In the genomic region with DNA sequence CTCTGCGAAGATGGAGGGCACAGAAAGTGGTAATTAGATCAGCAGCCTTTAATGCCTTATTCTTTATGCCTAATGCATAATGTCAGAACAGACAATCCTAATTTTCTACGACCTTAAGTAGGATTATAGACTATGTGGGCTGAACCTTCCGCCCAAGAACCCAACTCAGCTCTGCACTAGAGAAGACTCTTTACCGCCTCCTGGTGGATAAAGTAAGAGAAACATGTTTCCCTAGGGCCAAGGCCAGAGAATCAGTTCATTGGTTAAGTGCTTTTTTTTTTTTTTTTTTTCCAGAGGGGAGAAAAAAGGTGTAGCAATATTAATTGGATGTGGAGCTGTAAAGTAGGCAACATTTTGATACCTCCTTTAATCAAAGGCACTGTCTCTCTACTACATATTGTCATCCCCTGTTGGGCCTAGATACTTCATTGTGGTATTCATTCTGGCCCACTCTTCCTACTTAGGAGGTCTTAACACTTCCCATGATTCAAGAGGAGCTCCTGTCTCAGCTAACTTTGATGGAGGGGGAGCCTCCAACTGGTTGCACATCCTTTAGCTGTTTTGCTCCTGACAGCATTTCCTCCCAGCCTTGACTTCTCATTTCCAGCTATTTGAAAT, we compare ENCODE assay signal across 9 cellular contexts.
DNase-seq lines count a peak whose midpoint lies in the region; ATAC-seq and TF ChIP-seq lines count a peak whose summit lies in the region.
"Had no signal": no experiment of that assay in that cellular context is flagged by ENCODE, and none has a peak within 500 bp of the region (broad histone marks: within the 10 kb centered on the region; RNA-seq: fewer than 3 reads in every experiment).

No MANE protein-coding gene starts in this region.

- peak in 7 of 9 donors; percentile 10 to 57 (median 38) for TF ChIP-seq CTCF in heart right ventricle (IDR thresholded peaks at IDR 0.05)
- peak; percentile 54 for TF ChIP-seq CTCF in epithelial cell of proximal tubule (conservative IDR thresholded peaks at IDR 0.05; ENCODE audit: low read depth, low read length)
- peak in 2 of 3 experiments; percentile 19 to 42 for TF ChIP-seq CTCF in testis (IDR thresholded peaks at IDR 0.05)

- no peaks in the 10 kb centered on the region for H3K36me3 ChIP-seq in heart right ventricle
- no peaks in the 10 kb centered on the region for H3K36me3 ChIP-seq in testis (ENCODE audit: low read depth, missing control alignments)

- no peak for ATAC-seq in heart right ventricle
- ATAC-seq in HG03432 (IDR thresholded peaks at IDR 0.05; ENCODE audit: unreplicated experiment), result no peak

- intact Hi-C loops in heart right ventricle (cut with DNase I), result no loop called here
- intact Hi-C loops in cardiac septum (cut with DNase I), result no loop called here
- intact Hi-C loops in testis (cut with DNase I; ENCODE audit: low total_unique reads), result no loop called here

- H3K27me3 ChIP-seq in heart right ventricle (no peaks in the 10 kb centered on the region), testis (no peaks in the 10 kb centered on the region)

- H3K27ac ChIP-seq in heart right ventricle, result no peak overlapping the region
- H3K27ac ChIP-seq in testis, result no peak overlapping the region
- H3K27ac ChIP-seq: coronary artery had no signal

- TF ChIP-seq POLR2A in testis (IDR thresholded peaks at IDR 0.05), result no peak

- DNase-seq in heart right ventricle (peak in 1 of 2 donors; percentile 13), cardiac septum (ENCODE audit: low spot score) (no peak), NAMALWA (ENCODE audit: low spot score) (peak; percentile 61), epithelial cell of proximal tubule (ENCODE audit: low read depth) (no peak), testis (peak; percentile 40), NCI-H2029 treated with DMSO at 0.1 percent for 48 hours (lab: John Stamatoyannopoulos, UW) (no peak), NCI-H2107 treated with DMSO at 0.1 percent for 48 hours (lab: John Stamatoyannopoulos, UW; ENCODE audit: unreplicated experiment) (no peak)

- H3K9me3 ChIP-seq in heart right ventricle (no peaks in the 10 kb centered on the region), testis (no peaks in the 10 kb centered on the region)

- 59 to 63% methylated on average over 4 of the region's 4 CpGs for WGBS in heart right ventricle, 2 donors
- WGBS in testis, 2 donors, result 50 to 53% methylated on average over 4 of the region's 4 CpGs

- H3K4me3 ChIP-seq in heart right ventricle, result no peak overlapping the region
- no peak overlapping the region for H3K4me3 ChIP-seq in epithelial cell of proximal tubule (ENCODE audit: low read depth, low read length)
- H3K4me3 ChIP-seq in testis, result no peak overlapping the region
- H3K4me3 ChIP-seq: coronary artery had no signal

- H3K4me1 ChIP-seq in heart right ventricle, result no peaks in the 10 kb centered on the region
- H3K4me1 ChIP-seq in testis, result no peaks in the 10 kb centered on the region

Comparison
In these comparisons a context has a peak if more than half of its experiments do, and no peak if none do; other contexts are left out.
1. DNase-seq: peak in NAMALWA (single experiment) and testis (single experiment); none in cardiac septum (single experiment), epithelial cell of proximal tubule (single experiment), NCI-H2029 treated with DMSO at 0.1 percent for 48 hours (single experiment) and NCI-H2107 treated with DMSO at 0.1 percent for 48 hours (single experiment).
2. Peak in every context shown above with its lines, with median percentiles within 50 percentile points of each other: CTCF ChIP-seq.